8 cellular contexts compared by ENCODE assay signal in genomic region chr14:62179367-62180018, GRCh38.
DNase-seq lines count a peak whose midpoint lies in the region; ATAC-seq and TF ChIP-seq lines count a peak whose summit lies in the region.

No MANE protein-coding gene starts in this region.

- H4K20me1 ChIP-seq in DOHH2 (ENCODE audit: control insufficient read depth, insufficient read depth, low read depth, low read length) = no peaks in the 10 kb centered on the region

- H3K4me2 ChIP-seq in DOHH2 (ENCODE audit: low read length) = no peak overlapping the region

- ATAC-seq in GM21576 (IDR thresholded peaks at IDR 0.05; ENCODE audit: unreplicated experiment) (peak; percentile 70), SK-N-SH treated with all-trans-retinoic acid at 6 μM for 48 hours (peak; percentile 96), GM18519 (IDR thresholded peaks at IDR 0.05; ENCODE audit: low FRiP score, unreplicated experiment) (no peak)
- ATAC-seq in CD8-positive, alpha-beta T cell = no peak

- no peaks in the 10 kb centered on the region for H3K27me3 ChIP-seq in DOHH2 (ENCODE audit: control insufficient read depth, low read length)
- H3K27me3 ChIP-seq in CD8-positive, alpha-beta T cell (ENCODE audit: insufficient read depth, low read length) = no peaks in the 10 kb centered on the region

- DNase-seq in NCI-H1105 treated with DMSO at 0.1 percent for 48 hours (lab: John Stamatoyannopoulos, UW) (peak; percentile 76), fibroblast of mammary gland (ENCODE audit: low read depth) (peak; percentile 91), nucleus accumbens (lab: John Stamatoyannopoulos, UW) (peak in 32 of 56 donors; percentile 1 to 68 (median 21))
- no peak for DNase-seq in CD8-positive, alpha-beta T cell

- no peaks in the 10 kb centered on the region for H3K79me2 ChIP-seq in DOHH2 (ENCODE audit: control insufficient read depth, low read length)

- peaks cover 2% of the 10 kb centered on the region for H3K9me3 Mint-ChIP-seq in CD8-positive, alpha-beta T cell

- CTCF ChIA-PET in CD8-positive, alpha-beta T cell (lab: Charles Lee) = interaction anchor here (0.9 kb wide), 1 partner anchor 1098 kb away, joined by 3 read pairs; no protein-coding TSS in a partner anchor

- H3K9me2 ChIP-seq in DOHH2 (replicated peaks; ENCODE audit: control insufficient read depth, low read length) = no peaks in the 10 kb centered on the region

- no peak overlapping the region for H3K4me3 ChIP-seq in DOHH2 (ENCODE audit: low read length)
- no peak overlapping the region for H3K4me3 ChIP-seq in fibroblast of mammary gland (ENCODE audit: control insufficient read depth, low read depth, low read length)
- H3K4me3 ChIP-seq in CD8-positive, alpha-beta T cell (ENCODE audit: low read depth, low read length) = no peak overlapping the region

- peak; percentile 67 for TF ChIP-seq CTCF in DOHH2 (IDR thresholded peaks at IDR 0.05; ENCODE audit: low read depth, low read length, poor library complexity, severe bottlenecking)
- peak; percentile 78 for TF ChIP-seq CTCF in fibroblast of mammary gland (conservative IDR thresholded peaks at IDR 0.05; ENCODE audit: control insufficient read depth, insufficient read depth, low read depth, low read length)
- no peak for TF ChIP-seq CTCF in CD8-positive, alpha-beta T cell (IDR thresholded peaks at IDR 0.05)

- H3K9me3 ChIP-seq in DOHH2 (ENCODE audit: control insufficient read depth, insufficient read depth, low read length) = no peaks in the 10 kb centered on the region
- H3K9me3 ChIP-seq in CD8-positive, alpha-beta T cell (ENCODE audit: low read length) = no peaks in the 10 kb centered on the region

- no peak overlapping the region for H3K27ac ChIP-seq in DOHH2 (ENCODE audit: low read depth, low read length)
- H3K27ac ChIP-seq in CD8-positive, alpha-beta T cell (ENCODE audit: low read depth, low read length) = no peak overlapping the region

- no peaks in the 10 kb centered on the region for H3K36me3 ChIP-seq in DOHH2 (ENCODE audit: control insufficient read depth, low read length)
- no peaks in the 10 kb centered on the region for H3K36me3 ChIP-seq in CD8-positive, alpha-beta T cell (ENCODE audit: insufficient read depth, low read length)

- no peak overlapping the region for H3K4me3 Mint-ChIP-seq in CD8-positive, alpha-beta T cell

- POLR2A ChIA-PET in CD8-positive, alpha-beta T cell (lab: Charles Lee) = interaction anchor here (0.6 kb wide), 1 partner anchor 79 kb away, joined by 3 read pairs; no protein-coding TSS in a partner anchor

- H3K4me1 Mint-ChIP-seq in CD8-positive, alpha-beta T cell (ENCODE audit: low read depth) = no peaks in the 10 kb centered on the region

- H3F3A ChIP-seq in DOHH2 (ENCODE audit: control insufficient read depth, insufficient read depth) = no peaks in the 10 kb centered on the region

- no peak overlapping the region for H3K27ac Mint-ChIP-seq in CD8-positive, alpha-beta T cell

- intact Hi-C loops in CD8-positive, alpha-beta T cell (cut with DNase I, micrococcal nuclease) = loop anchor here in 1 of 2 experiments (5.0 kb wide), 1 partner anchor 1098 kb away; no protein-coding TSS in a partner anchor

- no peaks in the 10 kb centered on the region for H3K4me1 ChIP-seq in DOHH2 (ENCODE audit: control insufficient read depth, low read length)
- H3K4me1 ChIP-seq in CD8-positive, alpha-beta T cell (ENCODE audit: insufficient read depth, low read length) = no peaks in the 10 kb centered on the region

- H3K36me3 Mint-ChIP-seq in CD8-positive, alpha-beta T cell = no peaks in the 10 kb centered on the region

- H3K27me3 Mint-ChIP-seq in CD8-positive, alpha-beta T cell (ENCODE audit: low read depth) = peaks cover 21% of the 10 kb centered on the region

TF ChIP-seq in SK-N-SH treated with all-trans-retinoic acid at 6 μM for 48 hours, 23 proteins besides CTCF, POLR2A, EP300 and RAD21:
- TF ChIP-seq ESRRG (CRISPR knock-in tag; IDR thresholded peaks at IDR 0.05) (no peak), ZNF565 (CRISPR knock-in tag; conservative IDR thresholded peaks at IDR 0.05; ENCODE audit: low read depth) (no peak), ISL1 (CRISPR knock-in tag; IDR thresholded peaks at IDR 0.05) (no peak)
- TF ChIP-seq, protein P1, sequence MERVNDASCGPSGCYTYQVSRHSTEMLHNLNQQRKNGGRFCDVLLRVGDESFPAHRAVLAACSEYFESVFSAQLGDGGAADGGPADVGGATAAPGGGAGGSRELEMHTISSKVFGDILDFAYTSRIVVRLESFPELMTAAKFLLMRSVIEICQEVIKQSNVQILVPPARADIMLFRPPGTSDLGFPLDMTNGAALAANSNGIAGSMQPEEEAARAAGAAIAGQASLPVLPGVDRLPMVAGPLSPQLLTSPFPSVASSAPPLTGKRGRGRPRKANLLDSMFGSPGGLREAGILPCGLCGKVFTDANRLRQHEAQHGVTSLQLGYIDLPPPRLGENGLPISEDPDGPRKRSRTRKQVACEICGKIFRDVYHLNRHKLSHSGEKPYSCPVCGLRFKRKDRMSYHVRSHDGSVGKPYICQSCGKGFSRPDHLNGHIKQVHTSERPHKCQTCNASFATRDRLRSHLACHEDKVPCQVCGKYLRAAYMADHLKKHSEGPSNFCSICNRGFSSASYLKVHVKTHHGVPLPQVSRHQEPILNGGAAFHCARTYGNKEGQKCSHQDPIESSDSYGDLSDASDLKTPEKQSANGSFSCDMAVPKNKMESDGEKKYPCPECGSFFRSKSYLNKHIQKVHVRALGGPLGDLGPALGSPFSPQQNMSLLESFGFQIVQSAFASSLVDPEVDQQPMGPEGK (CRISPR knock-in tag; IDR thresholded peaks at IDR 0.05; ENCODE audit: borderline replicate concordance) = no peak

Comparison
In these comparisons a context has a peak if more than half of its experiments do, and no peak if none do; other contexts are left out.
1. ATAC-seq: peak in GM21576 (single experiment) and SK-N-SH treated with all-trans-retinoic acid at 6 μM for 48 hours (single experiment); none in CD8-positive, alpha-beta T cell (single experiment) and GM18519 (single experiment).
2. DNase-seq: peak in NCI-H1105 treated with DMSO at 0.1 percent for 48 hours (single experiment), fibroblast of mammary gland (single experiment) and nucleus accumbens (32 of 56); none in CD8-positive, alpha-beta T cell (0 of 7).